ENCODE assay signal across 16 cellular contexts in the genomic region with DNA sequence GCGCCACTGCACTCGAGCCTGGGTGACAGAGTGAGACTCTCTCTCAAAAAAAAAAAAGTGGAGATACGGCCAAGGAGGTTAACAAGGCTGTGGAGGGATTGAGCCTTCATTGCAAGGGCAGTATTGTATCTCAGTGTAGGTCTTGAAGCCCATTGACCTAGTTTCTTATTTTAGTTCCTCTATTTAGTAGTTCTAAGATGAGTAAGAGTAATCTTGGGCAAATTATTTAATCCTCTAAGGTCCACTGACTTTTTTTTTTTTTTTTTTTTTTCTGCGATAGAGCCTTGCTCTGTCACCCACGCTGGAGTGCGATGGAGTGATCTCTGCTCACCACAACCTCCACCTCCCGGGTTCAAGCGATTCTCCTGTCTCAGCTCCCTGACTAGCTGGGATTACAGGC. TPM values are rescaled to one million over a fixed set of nuclear protein-coding genes. Genes with fewer than 3 reads are reported as not detected.
DNase-seq lines count a peak whose midpoint lies in the region; ATAC-seq, FAIRE-seq and TF ChIP-seq lines count a peak whose summit lies in the region.
"Had no signal": no experiment of that assay in that cellular context is flagged by ENCODE, and none has a peak within 500 bp of the region (broad histone marks: within the 10 kb centered on the region; RNA-seq: fewer than 3 reads in every experiment).

No MANE protein-coding gene starts in this region.

- H3K4me3 ChIP-seq in HepG2 (replicated peaks in 1 of 3; ENCODE audit: insufficient read depth in 1 of 3, low read depth in 2 of 3, low read length in 3 of 3) (no peak overlapping the region), mesendoderm (ENCODE audit: low read length) (no peak overlapping the region)
- H3K4me3 ChIP-seq: HAP-1, SK-N-MC, vagina had no signal

- CTCF ChIA-PET in HepG2 (lab: Yijun Ruan, JAX; ENCODE audit: low intra/inter-chr PET ratio, low total read pairs), result interaction anchor here (1.8 kb wide), 1 partner anchor 59 kb away, joined by 5 read pairs; no protein-coding TSS in a partner anchor

- in situ Hi-C loops in HepG2 (cut with HindIII; ENCODE audit: extremely low pct_ligation_motif_present, low pct_unique_long_range_greater_than_20kb), result loop anchor here (5.0 kb wide), 1 partner anchor 58 kb away; no protein-coding TSS in a partner anchor

- H3K9me3 Mint-ChIP-seq in CD14-positive monocyte, result peaks cover 0 to 5% (median 0%) of the 10 kb centered on the region in 7 donors
- no peaks in the 10 kb centered on the region for H3K9me3 Mint-ChIP-seq in activated T-cell treated with anti-CD3 and anti-CD28 coated beads, Interleukin-2, amount 50 U/mL, for 4 hours
- H3K9me3 Mint-ChIP-seq: endodermal cell, nephron had no signal

- POLR2A ChIA-PET in HepG2 (lab: Yijun Ruan, JAX), result no interaction called here

- H2AK5ac ChIP-seq in mesendoderm (ENCODE audit: low read length), result no peak overlapping the region

- H3K4me3 Mint-ChIP-seq in CD14-positive monocyte, result peak overlapping the region in 1 of 2 donors; percentile 57
- no peak overlapping the region for H3K4me3 Mint-ChIP-seq in activated T-cell treated with anti-CD3 and anti-CD28 coated beads, Interleukin-2, amount 50 U/mL, for 4 hours
- H3K4me3 Mint-ChIP-seq: endodermal cell, nephron had no signal

- no peak overlapping the region for H3K23ac ChIP-seq in mesendoderm (ENCODE audit: low read length)

- H2BK120ac ChIP-seq in mesendoderm (ENCODE audit: low read depth, low read length), result no peak overlapping the region

- no peaks in the 10 kb centered on the region for H3K36me3 ChIP-seq in HepG2 (replicated peaks in 1 of 2; ENCODE audit: control insufficient read depth in 1 of 2, insufficient read depth in 2 of 2, low read length in 2 of 2)
- peaks cover 21% of the 10 kb centered on the region for H3K36me3 ChIP-seq in mesendoderm (ENCODE audit: control insufficient read depth, insufficient read depth, low read length)

- no peaks in the 10 kb centered on the region for H3K9me3 ChIP-seq in HepG2 (ENCODE audit: low read length)
- H3K9me3 ChIP-seq: HAP-1, vagina had no signal

- H3K4me1 ChIP-seq in HepG2 (ENCODE audit: insufficient read depth, low read length) (peaks cover 78% of the 10 kb centered on the region), mesendoderm (ENCODE audit: control insufficient read depth, low read depth, low read length) (peaks cover 6% of the 10 kb centered on the region)

- no peaks in the 10 kb centered on the region for H3K79me1 ChIP-seq in mesendoderm (ENCODE audit: low read length)

- 90% methylated on average over 8 of the region's 8 CpGs for WGBS in HepG2 (ENCODE audit: low lambda C conversion rate)
- WGBS in mesendoderm (ENCODE audit: extremely low coverage, insufficient coverage, low lambda C conversion rate), result no CpG with 5 or more reads among the region's 8 CpGs

- H3K18ac ChIP-seq in mesendoderm (ENCODE audit: low read length), result no peak overlapping the region

- no peak overlapping the region for H3K56ac ChIP-seq in mesendoderm (ENCODE audit: low read length)

- H3K4ac ChIP-seq in mesendoderm (ENCODE audit: low read depth, low read length), result no peak overlapping the region

- H3K9ac ChIP-seq in HepG2 (ENCODE audit: insufficient read depth, low read depth, low read length) (no peak overlapping the region), mesendoderm (ENCODE audit: low read length) (no peak overlapping the region)

- DNase-seq in CD14-positive monocyte (ENCODE audit: low spot score), result no peak
- peak; percentile 99 for DNase-seq in MV-4-11 (lab: John Stamatoyannopoulos, UW)
- DNase-seq in HepG2 (ENCODE audit: low spot score), result no peak
- DNase-seq in C1 segment of cervical spinal cord (lab: John Stamatoyannopoulos, UW), result no peak
- no peak for DNase-seq in posterior vena cava (ENCODE audit: low spot score)
- DNase-seq in activated T-cell treated with anti-CD3 and anti-CD28 coated beads, Interleukin-2, amount 50 U/mL, for 4 hours, result no peak
- DNase-seq in mesendoderm, result no peak
- DNase-seq: activated CD8-positive, alpha-beta memory T cell treated with anti-CD3 and anti-CD28 coated beads for 24 hours; activated effector memory CD4-positive, alpha-beta T cell treated with anti-CD3 and anti-CD28 coated beads, Interleukin-2, amount 50 U/mL, for 16 hours; endodermal cell; NCI-H1105 treated with DMSO at 0.1 percent for 48 hours had no signal

- no peaks in the 10 kb centered on the region for H3K27me3 ChIP-seq in HepG2 (ENCODE audit: control insufficient read depth in 1 of 2, insufficient read depth in 2 of 2, low read length in 2 of 2)
- H3K27me3 ChIP-seq in mesendoderm (ENCODE audit: insufficient read depth, low read length, poor library complexity), result no peaks in the 10 kb centered on the region
- H3K27me3 ChIP-seq: vagina had no signal

- H2AFZ ChIP-seq in HepG2 (ENCODE audit: low read length), result no peak overlapping the region

- no peak overlapping the region for H4K5ac ChIP-seq in mesendoderm (ENCODE audit: low read length)

- H3K27ac Mint-ChIP-seq in CD14-positive monocyte, result peak overlapping the region in 4 of 7 donors; percentile 89 to 91 (median 90)
- H3K27ac Mint-ChIP-seq: endodermal cell had no signal

- H3K79me2 ChIP-seq in HepG2 (ENCODE audit: insufficient read depth, low read length) (no peaks in the 10 kb centered on the region), mesendoderm (ENCODE audit: control insufficient read depth, insufficient read depth, low read length) (no peaks in the 10 kb centered on the region)

- no peak for TF ChIP-seq EP300 in HepG2 (IDR thresholded peaks at IDR 0.05; ENCODE audit: low read depth in 2 of 2, low read length in 2 of 2)
- TF ChIP-seq EP300 in HepG2 (CRISPR knock-in tag; IDR thresholded peaks at IDR 0.05; ENCODE audit: borderline replicate concordance), result no peak

- no peak overlapping the region for H4K8ac ChIP-seq in mesendoderm (ENCODE audit: low read depth, low read length)

- TF ChIP-seq RAD21 in HepG2 (CRISPR knock-in tag; IDR thresholded peaks at IDR 0.05), result no peak

- no peak for FAIRE-seq in HepG2 (lab: Jason Lieb, UNC)

- H3K4me2 ChIP-seq in HepG2 (ENCODE audit: low read depth, low read length) (no peak overlapping the region), mesendoderm (ENCODE audit: low read length) (no peak overlapping the region)

- peaks cover 16 to 25% (median 22%) of the 10 kb centered on the region in 3 donors for H3K27me3 Mint-ChIP-seq in CD14-positive monocyte (ENCODE audit: low read depth in 3 of 3)
- no peaks in the 10 kb centered on the region for H3K27me3 Mint-ChIP-seq in activated T-cell treated with anti-CD3 and anti-CD28 coated beads, Interleukin-2, amount 50 U/mL, for 4 hours (ENCODE audit: low read depth)

- intact Hi-C loops in CD14-positive monocyte (cut with micrococcal nuclease), result loop anchor here in 1 of 2 donors (5.0 kb wide), 1 partner anchor 38 kb away; no protein-coding TSS in a partner anchor
- intact Hi-C loops in HepG2 (cut with micrococcal nuclease; ENCODE audit: unreplicated experiment), result no loop called here
- intact Hi-C loops in posterior vena cava (cut with DNase I), result no loop called here

- TF ChIP-seq CTCF in CD14-positive monocyte (IDR thresholded peaks at IDR 0.05) (no peak), HepG2 (CRISPR knock-in tag; IDR thresholded peaks at IDR 0.05) (no peak)

- TF ChIP-seq POLR2A in HepG2 (IDR thresholded peaks at IDR 0.05; ENCODE audit: insufficient read depth in 1 of 2, low read depth in 2 of 2, low read length in 2 of 2), result no peak

- ATAC-seq in GM18868 (IDR thresholded peaks at IDR 0.05; ENCODE audit: unreplicated experiment) (peak; percentile 47), HepG2 (no peak)
- ATAC-seq in activated T-cell treated with anti-CD3 and anti-CD28 coated beads, Interleukin-2, amount 50 U/mL, for 4 hours, result no peak

- H3K36me3 Mint-ChIP-seq in CD14-positive monocyte, result peaks cover 69 to 86% of the 10 kb centered on the region in 2 donors
- H3K36me3 Mint-ChIP-seq in activated T-cell treated with anti-CD3 and anti-CD28 coated beads, Interleukin-2, amount 50 U/mL, for 4 hours (ENCODE audit: insufficient read depth), result peaks cover 24% of the 10 kb centered on the region

- H2BK15ac ChIP-seq in mesendoderm (replicated peaks; ENCODE audit: low read depth), result no peak overlapping the region

- no peak overlapping the region for H2BK5ac ChIP-seq in mesendoderm (ENCODE audit: low read length)

- BruUV-seq in HepG2 (replicated peaks; lab: Mats Ljungman, UMichigan), result no TSS peak

- peaks cover 64% of the 10 kb centered on the region for H3K4me1 Mint-ChIP-seq in CD14-positive monocyte
- peaks cover 37% of the 10 kb centered on the region for H3K4me1 Mint-ChIP-seq in activated T-cell treated with anti-CD3 and anti-CD28 coated beads, Interleukin-2, amount 50 U/mL, for 4 hours (ENCODE audit: low read depth)

- no peaks in the 10 kb centered on the region for H4K20me1 ChIP-seq in HepG2 (ENCODE audit: insufficient read depth, low read length)

- H3K27ac ChIP-seq in HepG2 (ENCODE audit: extremely low read length, insufficient read depth, low read length) (peak overlapping the region; percentile 33), mesendoderm (ENCODE audit: low read depth, low read length) (no peak overlapping the region)
- H3K27ac ChIP-seq: SK-N-MC, vagina had no signal

RNA-seq across cellular contexts. Expression of a gene that starts 14.3 kb away (rescaled TPM):
- polyA plus RNA-seq in CD14-positive monocyte, result 10 to 100 TPM; 34.4 to 48.1 TPM
- total RNA-seq in HepG2 (2016; rRNA removed; fragmentation: Illumina TruSeq; extraction: Trizol), result 120 and 127 TPM in 2 replicates
- total RNA-seq in HepG2 (2016; cell fraction: cytosol; rRNA removed; fragmentation: Illumina TruSeq; extraction: Trizol; ENCODE audit: low read depth), result 19.6 and 21.2 TPM in 2 replicates
- 113 and 122 TPM in 2 replicates for total RNA-seq in HepG2 (2016; cell fraction: insoluble cytoplasmic fraction; rRNA removed; fragmentation: Illumina TruSeq; extraction: Trizol)
- 63.1 and 64.0 TPM in 2 replicates for total RNA-seq in HepG2 (2016; cell fraction: membrane; rRNA removed; fragmentation: Illumina TruSeq; extraction: Trizol)
- total RNA-seq in HepG2 (2016; cell fraction: nucleus; rRNA removed; fragmentation: Illumina TruSeq; extraction: Trizol), result 133 and 160 TPM in 2 replicates
- polyA plus RNA-seq in HepG2 (2011; rRNA removed), result 173 and 195 TPM in 2 replicates
- 59.6 and 75.2 TPM in 2 replicates for polyA plus RNA-seq in HepG2 (2011; cell fraction: cytosol; rRNA removed)
- polyA plus RNA-seq in HepG2 (2011; cell fraction: nucleus; rRNA removed), result 588 and 668 TPM in 2 replicates
- polyA plus RNA-seq in HepG2 (2012), result 153 and 159 TPM in 2 replicates
- 18.4 and 19.6 TPM in 2 replicates for polyA plus RNA-seq in HepG2 (2016; cell fraction: cytosol; fragmentation: Illumina TruSeq; extraction: Trizol; ENCODE audit: low read depth)
- 178 and 216 TPM in 2 replicates for polyA plus RNA-seq in HepG2 (2016; cell fraction: insoluble cytoplasmic fraction; fragmentation: Illumina TruSeq; extraction: Trizol; ENCODE audit: low read depth)
- polyA plus RNA-seq in HepG2 (2016; cell fraction: membrane; fragmentation: Illumina TruSeq; extraction: Trizol; ENCODE audit: low read depth), result 54.0 and 61.1 TPM in 2 replicates
- polyA plus RNA-seq in HepG2 (2016; cell fraction: nucleus; fragmentation: Illumina TruSeq; extraction: Trizol; ENCODE audit: insufficient read depth, low read depth), result 615 and 640 TPM in 2 replicates
- polyA minus RNA-seq in HepG2 (2011; rRNA and poly(A)+ RNA removed; ENCODE audit: low replicate concordance), result 139 and 144 TPM in 2 replicates
- 65.3 and 73.2 TPM in 2 replicates for polyA minus RNA-seq in HepG2 (2011; cell fraction: cytosol; rRNA and poly(A)+ RNA removed)
- 154 and 157 TPM in 2 replicates for polyA minus RNA-seq in HepG2 (2011; cell fraction: nucleus; rRNA and poly(A)+ RNA removed)
- total RNA-seq in posterior vena cava, result 100 to 1,000 TPM; 139 to 154 TPM
- total RNA-seq in activated T-cell treated with anti-CD3 and anti-CD28 coated beads, Interleukin-2, amount 50 U/mL, for 4 hours, result 100 to 1,000 TPM; 651 to 686 (median 684) TPM
- 413 TPM for polyA plus RNA-seq in mesendoderm (2013, experiment 1 of 2)
- polyA plus RNA-seq in mesendoderm (2013, experiment 2 of 2), result 408 TPM

RNA-seq across cellular contexts. Expression of a gene that starts 14.5 kb away (rescaled TPM):
- polyA plus RNA-seq in CD14-positive monocyte, result 10 to 100 TPM; 43.5 to 95.9 TPM
- 2.3 and 2.4 TPM in 2 replicates for total RNA-seq in HepG2 (2016; rRNA removed; fragmentation: Illumina TruSeq; extraction: Trizol)
- total RNA-seq in HepG2 (2016; cell fraction: cytosol; rRNA removed; fragmentation: Illumina TruSeq; extraction: Trizol; ENCODE audit: low read depth), result 1.2 and 2.2 TPM in 2 replicates
- total RNA-seq in HepG2 (2016; cell fraction: insoluble cytoplasmic fraction; rRNA removed; fragmentation: Illumina TruSeq; extraction: Trizol), result 1.5 and 2.5 TPM in 2 replicates
- 3.0 and 3.4 TPM in 2 replicates for total RNA-seq in HepG2 (2016; cell fraction: membrane; rRNA removed; fragmentation: Illumina TruSeq; extraction: Trizol)
- total RNA-seq in HepG2 (2016; cell fraction: nucleus; rRNA removed; fragmentation: Illumina TruSeq; extraction: Trizol), result 3.2 and 3.4 TPM in 2 replicates
- 5.6 and 7.2 TPM in 2 replicates for polyA plus RNA-seq in HepG2 (2011; rRNA removed)
- polyA plus RNA-seq in HepG2 (2011; cell fraction: cytosol; rRNA removed), result 5.4 and 5.7 TPM in 2 replicates
- 11.3 and 11.8 TPM in 2 replicates for polyA plus RNA-seq in HepG2 (2011; cell fraction: nucleus; rRNA removed)
- 5.9 and 8.2 TPM in 2 replicates for polyA plus RNA-seq in HepG2 (2012)
- 2.5 and 2.6 TPM in 2 replicates for polyA plus RNA-seq in HepG2 (2016; cell fraction: cytosol; fragmentation: Illumina TruSeq; extraction: Trizol; ENCODE audit: low read depth)
- polyA plus RNA-seq in HepG2 (2016; cell fraction: insoluble cytoplasmic fraction; fragmentation: Illumina TruSeq; extraction: Trizol; ENCODE audit: low read depth), result 1.9 and 2.2 TPM in 2 replicates
- polyA plus RNA-seq in HepG2 (2016; cell fraction: membrane; fragmentation: Illumina TruSeq; extraction: Trizol; ENCODE audit: low read depth), result 4.7 and 5.1 TPM in 2 replicates
- polyA plus RNA-seq in HepG2 (2016; cell fraction: nucleus; fragmentation: Illumina TruSeq; extraction: Trizol; ENCODE audit: insufficient read depth, low read depth), result 8.1 and 8.5 TPM in 2 replicates
- 13.9 and 134 TPM in 2 replicates for polyA minus RNA-seq in HepG2 (2011; rRNA and poly(A)+ RNA removed; ENCODE audit: low replicate concordance)
- polyA minus RNA-seq in HepG2 (2011; cell fraction: cytosol; rRNA and poly(A)+ RNA removed), result 5.3 and 8.4 TPM in 2 replicates
- polyA minus RNA-seq in HepG2 (2011; cell fraction: nucleus; rRNA and poly(A)+ RNA removed), result 5.4 and 9.6 TPM in 2 replicates
- total RNA-seq in posterior vena cava, result 100 to 1,000 TPM in 1 of 2 donors, 10 to 100 TPM in 1; 72.2 to 108 TPM
- 10 to 100 TPM; 41.5 to 45.8 (median 44.3) TPM for total RNA-seq in activated T-cell treated with anti-CD3 and anti-CD28 coated beads, Interleukin-2, amount 50 U/mL, for 4 hours
- 93.4 TPM for polyA plus RNA-seq in mesendoderm (2013, experiment 1 of 2)
- 90.6 TPM for polyA plus RNA-seq in mesendoderm (2013, experiment 2 of 2)

RNA-seq across cellular contexts. Expression of a gene that starts 52.7 kb away (rescaled TPM):
- polyA plus RNA-seq in CD14-positive monocyte (under 1 TPM in 1 of 2 donors, not detected in 1; 0.36 TPM), HepG2 (2011; rRNA removed) (6.3 and 11.0 TPM in 2 replicates)
- total RNA-seq in HepG2 (2016; rRNA removed; fragmentation: Illumina TruSeq; extraction: Trizol) (76.8 and 82.9 TPM in 2 replicates), posterior vena cava (not detected)
- total RNA-seq in HepG2 (2016; cell fraction: cytosol; rRNA removed; fragmentation: Illumina TruSeq; extraction: Trizol; ENCODE audit: low read depth), result 118 and 125 TPM in 2 replicates
- 76.9 and 81.0 TPM in 2 replicates for total RNA-seq in HepG2 (2016; cell fraction: insoluble cytoplasmic fraction; rRNA removed; fragmentation: Illumina TruSeq; extraction: Trizol)
- total RNA-seq in HepG2 (2016; cell fraction: membrane; rRNA removed; fragmentation: Illumina TruSeq; extraction: Trizol), result 155 and 171 TPM in 2 replicates
- 20.9 and 33.5 TPM in 2 replicates for total RNA-seq in HepG2 (2016; cell fraction: nucleus; rRNA removed; fragmentation: Illumina TruSeq; extraction: Trizol)
- 9.9 and 10.4 TPM in 2 replicates for polyA plus RNA-seq in HepG2 (2011; cell fraction: cytosol; rRNA removed)
- 5.0 and 7.5 TPM in 2 replicates for polyA plus RNA-seq in HepG2 (2011; cell fraction: nucleus; rRNA removed)
- 15.7 and 24.8 TPM in 2 replicates for polyA plus RNA-seq in HepG2 (2012)
- 112 and 122 TPM in 2 replicates for polyA plus RNA-seq in HepG2 (2016; cell fraction: cytosol; fragmentation: Illumina TruSeq; extraction: Trizol; ENCODE audit: low read depth)
- 68.0 and 75.6 TPM in 2 replicates for polyA plus RNA-seq in HepG2 (2016; cell fraction: insoluble cytoplasmic fraction; fragmentation: Illumina TruSeq; extraction: Trizol; ENCODE audit: low read depth)
- 140 and 148 TPM in 2 replicates for polyA plus RNA-seq in HepG2 (2016; cell fraction: membrane; fragmentation: Illumina TruSeq; extraction: Trizol; ENCODE audit: low read depth)
- 52.2 and 56.2 TPM in 2 replicates for polyA plus RNA-seq in HepG2 (2016; cell fraction: nucleus; fragmentation: Illumina TruSeq; extraction: Trizol; ENCODE audit: insufficient read depth, low read depth)
- 5.0 and 16.3 TPM in 2 replicates for polyA minus RNA-seq in HepG2 (2011; rRNA and poly(A)+ RNA removed; ENCODE audit: low replicate concordance)
- 3.0 and 5.1 TPM in 2 replicates for polyA minus RNA-seq in HepG2 (2011; cell fraction: cytosol; rRNA and poly(A)+ RNA removed)
- polyA minus RNA-seq in HepG2 (2011; cell fraction: nucleus; rRNA and poly(A)+ RNA removed), result 1.2 and 3.2 TPM in 2 replicates
- under 1 TPM in 2 of 3 donors, not detected in 1; 0.43 to 0.95 TPM for total RNA-seq in activated T-cell treated with anti-CD3 and anti-CD28 coated beads, Interleukin-2, amount 50 U/mL, for 4 hours
- polyA plus RNA-seq in mesendoderm (2013, experiment 1 of 2), result 50.3 TPM
- polyA plus RNA-seq in mesendoderm (2013, experiment 2 of 2), result 50.0 TPM

Comparison
In these comparisons a context has a peak if more than half of its experiments do, and no peak if none do; other contexts are left out.
1. RNA of a gene that starts 14.5 kb away (total RNA-seq): 72.2 to 108 TPM in posterior vena cava and 41.5 to 45.8 TPM in activated T-cell treated with anti-CD3 and anti-CD28 coated beads, Interleukin-2, amount 50 U/mL, for 4 hours; 1.2 to 3.4 TPM in HepG2; every median in the first group is over 4 times any median in the second.
2. RNA of a gene that starts 52.7 kb away (total RNA-seq): 20.9 to 171 TPM in HepG2; 0.43 to 0.95 TPM in activated T-cell treated with anti-CD3 and anti-CD28 coated beads, Interleukin-2, amount 50 U/mL, for 4 hours and not detected in posterior vena cava; every median in the first group is over 10 times any median in the second.